ENCODE assay signal across 10 cellular contexts in the genomic region with DNA sequence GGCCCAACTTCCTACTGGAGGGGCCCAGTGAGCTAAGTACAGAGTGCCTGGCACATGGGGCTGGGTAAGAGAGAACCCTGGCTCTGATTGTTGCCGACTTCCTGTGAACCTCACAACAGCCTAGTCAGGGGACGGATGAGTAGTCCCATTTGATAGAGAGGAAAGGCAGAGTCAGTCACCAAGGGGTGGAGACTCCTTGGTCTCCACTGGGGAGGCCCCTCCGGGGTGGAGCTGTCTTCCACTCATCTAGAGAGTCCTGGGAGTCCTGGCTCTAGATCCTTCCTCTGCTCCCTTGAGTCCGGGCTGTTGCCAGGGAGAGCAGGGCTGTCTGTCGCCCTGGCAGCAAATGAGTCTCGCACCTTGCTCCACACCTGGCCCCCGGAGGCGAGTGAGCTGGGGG. TPM values are rescaled to one million over a fixed set of nuclear protein-coding genes. Genes with fewer than 3 reads are reported as not detected.
DNase-seq lines count a peak whose midpoint lies in the region; ATAC-seq lines count a peak whose summit lies in the region.
"Had no signal": no experiment of that assay in that cellular context is flagged by ENCODE, and none has a peak within 500 bp of the region (broad histone marks: within the 10 kb centered on the region; RNA-seq: fewer than 3 reads in every experiment).

No MANE protein-coding gene starts in this region.

- in situ Hi-C loops in ACHN (cut with HindIII; ENCODE audit: low pct_ligation_motif_present, low pct_unique_long_range_greater_than_20kb, low sequenced_read_pairs) (no loop called here), KBM-7 (cut with MboI; ENCODE audit: low pct_unique_long_range_greater_than_20kb, low sequenced_read_pairs) (no loop called here)

- DNase-seq in activated gamma-delta T cell treated with Interleukin-2 at 50 U/mL for 16 hours: peak; percentile 43
- no peak for DNase-seq in activated gamma-delta T cell (lab: John Stamatoyannopoulos, UW)
- DNase-seq in activated CD4-positive, alpha-beta T cell treated with anti-CD3 and anti-CD28 coated beads, Interleukin-2, amount 50 U/mL, for 48 hours: peak; percentile 72 to 80
- DNase-seq in dermis blood vessel endothelial cell: peak; percentile 41
- peak; percentile 54 for DNase-seq in stimulated activated naive CD4-positive, alpha-beta T cell treated with Interleukin-2 at 50 U/mL for 16 hours (lab: John Stamatoyannopoulos, UW)
- DNase-seq in ACHN: no peak
- DNase-seq in KBM-7: no peak
- DNase-seq: NCI-H187 had no signal

- no peak for ATAC-seq in GM18909 (IDR thresholded peaks at IDR 0.05; ENCODE audit: poor library complexity, unreplicated experiment)

RNA-seq across cellular contexts. Expression of gene GRK6, which starts 8.0 kb away (rescaled TPM):
- total RNA-seq in dermis blood vessel endothelial cell: 22.0 and 32.3 TPM in 2 replicates

RNA-seq across cellular contexts. Expression of gene PRR7, which starts 12.2 kb away (rescaled TPM):
- total RNA-seq in dermis blood vessel endothelial cell: 4.5 and 4.8 TPM in 2 replicates

RNA-seq across cellular contexts. Expression of gene F12, which starts 25.1 kb away (rescaled TPM):
- total RNA-seq in dermis blood vessel endothelial cell: 0.85 and 1.3 TPM in 2 replicates

RNA-seq across cellular contexts. Expression of gene PFN3, which starts 34.0 kb away (rescaled TPM):
- not detected in 2 replicates for total RNA-seq in dermis blood vessel endothelial cell
- total RNA-seq: lung microvascular endothelial cell had no signal

RNA-seq across cellular contexts. Expression of gene DBN1, which starts 39.0 kb away (rescaled TPM):
- 147 and 157 TPM in 2 replicates for total RNA-seq in dermis blood vessel endothelial cell

Comparison
In these comparisons a context has a peak if more than half of its experiments do, and no peak if none do; other contexts are left out.
1. DNase-seq: peak in activated gamma-delta T cell treated with Interleukin-2 at 50 U/mL for 16 hours (single experiment), activated CD4-positive, alpha-beta T cell treated with anti-CD3 and anti-CD28 coated beads, Interleukin-2, amount 50 U/mL, for 48 hours (2 of 2), dermis blood vessel endothelial cell (single experiment) and stimulated activated naive CD4-positive, alpha-beta T cell treated with Interleukin-2 at 50 U/mL for 16 hours (single experiment); none in activated gamma-delta T cell (single experiment), ACHN (single experiment) and KBM-7 (single experiment).